In genomic region chr2:163774862-163775261, GRCh38 we compare ENCODE assay signal across 1 cellular context.
TF ChIP-seq lines count a peak whose summit lies in the region.

No MANE protein-coding gene starts in this region.

TF ChIP-seq in IMR-90, 13 proteins besides CTCF, POLR2A, EP300 and RAD21 (continued from another document):
- TF ChIP-seq ELK1 (IDR thresholded peaks at IDR 0.05; ENCODE audit: borderline replicate concordance, low read depth, low read length): no peak
- TF ChIP-seq FOS (IDR thresholded peaks at IDR 0.05; ENCODE audit: low read depth, low read length): 0 out of 2 replicates have a peak, but pooled peaks have one; percentile 11
- TF ChIP-seq RCOR1 (IDR thresholded peaks at IDR 0.05; ENCODE audit: insufficient replicate concordance, low read length): no peak
